ENCODE assay signal across 2 cellular contexts in genomic region chr14:23536494-23536893, GRCh38.
TF ChIP-seq lines count a peak whose summit lies in the region.

No MANE protein-coding gene starts in this region.

TF ChIP-seq in HepG2, 621 proteins besides CTCF, POLR2A, EP300 and RAD21:
- no peak for TF ChIP-seq TFAP4 (IDR thresholded peaks at IDR 0.05; ENCODE audit: borderline replicate concordance, low read depth)
- no peak for TF ChIP-seq BRD4 (CRISPR knock-in tag; IDR thresholded peaks at IDR 0.05)
- peak; percentile 83; the same call in 1 of the 2 replicates for TF ChIP-seq ZNF768 (CRISPR knock-in tag; IDR thresholded peaks at IDR 0.05)
- peak; percentile 37; the same call in 1 of the 2 replicates for TF ChIP-seq ZMYM3 (CRISPR knock-in tag; IDR thresholded peaks at IDR 0.05)
TF ChIP-seq in HepG2: peak in this region for 2.

TF ChIP-seq in H1, 55 proteins besides CTCF, POLR2A, EP300 and RAD21:
- TF ChIP-seq ASH2L (IDR thresholded peaks at IDR 0.05; ENCODE audit: low read length) (no peak), HDAC2 (IDR thresholded peaks at IDR 0.05; ENCODE audit: borderline replicate concordance in 1 of 2, low read depth in 2 of 2, low read length in 2 of 2) (peak in 1 of 2 experiments; percentile 95; a peak in 2 of 4 replicates), KDM1A (IDR thresholded peaks at IDR 0.05; ENCODE audit: borderline replicate concordance, low read length) (peak; percentile 94)
